Comparison of ENCODE assay signal across 8 cellular contexts in genomic region chr17:47941998-47942490, GRCh38. TPM values are rescaled to one million over a fixed set of nuclear protein-coding genes. Genes with fewer than 3 reads are reported as not detected.
DNase-seq lines count a peak whose midpoint lies in the region; ATAC-seq and TF ChIP-seq lines count a peak whose summit lies in the region.

No MANE protein-coding gene starts in this region.

- H3K4me3 ChIP-seq in GM06990 (replicated peaks; ENCODE audit: low read depth, low read length), result peak overlapping the region; percentile 92
- peak overlapping the region; percentile 87 for H3K4me3 ChIP-seq in SK-N-MC
- H3K4me3 ChIP-seq in esophagus squamous epithelium, result peak overlapping the region; percentile 68 to 97 (median 86)
- peak overlapping the region; percentile 80 for H3K4me3 ChIP-seq in rectal smooth muscle tissue (ENCODE audit: low read length)

- H3K27ac ChIP-seq in SK-N-MC, result no peak overlapping the region
- peak overlapping the region; percentile 83 to 91 (median 89) for H3K27ac ChIP-seq in esophagus squamous epithelium
- H3K27ac ChIP-seq in rectal smooth muscle tissue (ENCODE audit: low read depth, low read length), result peak overlapping the region; percentile 64

- H3K9ac ChIP-seq in SK-N-MC (ENCODE audit: insufficient read length) (peak overlapping the region; percentile 83), rectal smooth muscle tissue (ENCODE audit: low read length) (peak overlapping the region; percentile 61)

- no peak for TF ChIP-seq POLR2A in esophagus squamous epithelium (IDR thresholded peaks at IDR 0.05)

- DNase-seq in GM06990 (ENCODE audit: extremely low read depth, insufficient read length), result no peak
- no peak for DNase-seq in SK-N-MC (ENCODE audit: low read depth, low spot score)
- no peak for DNase-seq in esophagus squamous epithelium (lab: John Stamatoyannopoulos, UW)
- DNase-seq in AML-193 (lab: John Stamatoyannopoulos, UW), result no peak
- DNase-seq in GM13976 (ENCODE audit: low spot score), result no peak

- in situ Hi-C loops in GM13976 (cut with MboI; ENCODE audit: low sequenced_read_pairs, unreplicated experiment), result no loop called here

- no peak for TF ChIP-seq CTCF in GM06990 (IDR thresholded peaks at IDR 0.05; ENCODE audit: insufficient read depth, low read length, poor library complexity, severe bottlenecking)
- no peak for TF ChIP-seq CTCF in esophagus squamous epithelium (IDR thresholded peaks at IDR 0.05)
- no peak for TF ChIP-seq CTCF in GM13976 (IDR thresholded peaks at IDR 0.05; ENCODE audit: borderline replicate concordance, control extremely low read depth, extremely low read depth, insufficient read depth, missing control alignments)

- H3K9me3 ChIP-seq in SK-N-MC (ENCODE audit: low read depth, low read length) (no peaks in the 10 kb centered on the region), esophagus squamous epithelium (no peaks in the 10 kb centered on the region)

- H3K27me3 ChIP-seq in GM06990 (replicated peaks; ENCODE audit: control insufficient read depth, insufficient read depth, low read length), result no peaks in the 10 kb centered on the region
- H3K27me3 ChIP-seq in esophagus squamous epithelium, result no peaks in the 10 kb centered on the region
- H3K27me3 ChIP-seq in rectal smooth muscle tissue (ENCODE audit: control insufficient read depth, insufficient read depth, low read length), result no peaks in the 10 kb centered on the region

- intact Hi-C loops in esophagus squamous epithelium (cut with DNase I), result loop anchor here (5.0 kb wide), 1 partner anchor 45 kb away; the partner anchor contains the start of gene SP2

- ATAC-seq in HG02588 (IDR thresholded peaks at IDR 0.05; ENCODE audit: unreplicated experiment) (no peak), HG02938 (IDR thresholded peaks at IDR 0.05; ENCODE audit: unreplicated experiment) (no peak)

- WGBS in esophagus squamous epithelium, 2 donors, result 0 to 4% methylated on average over 8 to 9 of the region's 9 CpGs

- peaks cover 18% of the 10 kb centered on the region for H3K36me3 ChIP-seq in GM06990 (ENCODE audit: control insufficient read depth, insufficient read depth, low read length)
- H3K36me3 ChIP-seq in SK-N-MC (ENCODE audit: insufficient read depth, low read length), result no peaks in the 10 kb centered on the region; the same call in 1 of the 2 replicates
- peaks cover 0 to 33% (median 11%) of the 10 kb centered on the region in 3 donors for H3K36me3 ChIP-seq in esophagus squamous epithelium
- peaks cover 3% of the 10 kb centered on the region for H3K36me3 ChIP-seq in rectal smooth muscle tissue (ENCODE audit: control insufficient read depth, insufficient read depth, low read length)

- peaks cover 15 to 63% (median 19%) of the 10 kb centered on the region in 3 donors for H3K4me1 ChIP-seq in esophagus squamous epithelium
- peaks cover 4% of the 10 kb centered on the region for H3K4me1 ChIP-seq in rectal smooth muscle tissue (ENCODE audit: control insufficient read depth, insufficient read depth, low read length)

RNA-seq across cellular contexts. Expression of gene PNPO, which starts 0.7 kb away (rescaled TPM):
- 10 to 100 TPM; 25.6 to 38.6 (median 34.2) TPM for total RNA-seq in esophagus squamous epithelium

RNA-seq across cellular contexts. Expression of gene PRR15L, which starts 15.6 kb away (rescaled TPM):
- 10 to 100 TPM in 1 of 4 donors, 1 to 10 TPM in 3; 3.3 to 12.5 (median 7.1) TPM for total RNA-seq in esophagus squamous epithelium

RNA-seq across cellular contexts. Expression of gene CDK5RAP3, which starts 28.9 kb away (rescaled TPM):
- total RNA-seq in esophagus squamous epithelium, result 100 to 1,000 TPM in 1 of 4 donors, 10 to 100 TPM in 3; 60.1 to 141 (median 66.0) TPM

RNA-seq across cellular contexts. Expression of gene SP2, which starts 46.0 kb away (rescaled TPM):
- total RNA-seq in esophagus squamous epithelium, result 1 to 10 TPM; 4.0 to 9.9 (median 9.2) TPM
